Comparison of ENCODE assay signal across 17 cellular contexts in the genomic region with DNA sequence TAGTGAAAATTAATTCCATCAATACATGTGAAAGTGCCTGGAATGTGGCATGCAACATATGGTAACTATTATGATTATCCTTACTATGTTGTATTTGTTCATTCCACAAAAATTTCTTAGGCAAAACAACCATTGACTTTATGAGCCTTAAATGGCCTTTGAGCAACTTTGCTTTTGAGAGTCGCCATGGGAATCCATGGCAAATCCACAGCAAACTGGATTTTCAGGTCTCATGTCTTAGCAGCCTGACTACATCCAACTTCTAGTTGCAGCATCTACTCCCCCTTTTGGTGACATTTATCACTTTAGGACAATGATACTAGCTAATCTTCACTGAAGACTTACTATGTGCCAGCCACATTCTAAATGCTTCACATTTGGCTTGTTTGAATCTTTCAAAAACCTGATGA. TPM values are rescaled to one million over a fixed set of nuclear protein-coding genes. Genes with fewer than 3 reads are reported as not detected.
A peak's percentile ranks its signal among the peaks of the same experiment; 100 is the strongest.
DNase-seq lines count a peak whose midpoint lies in the region; ATAC-seq and TF ChIP-seq lines count a peak whose summit lies in the region.
"Had no signal": no experiment of that assay in that cellular context is flagged by ENCODE, and none has a peak within 500 bp of the region (broad histone marks: within the 10 kb centered on the region; RNA-seq: fewer than 3 reads in every experiment).

No MANE protein-coding gene starts in this region.

- intact Hi-C loops in PC-3 (cut with micrococcal nuclease) = no loop called here

- peak; percentile 48 for TF ChIP-seq CTCF in PC-3 (conservative IDR thresholded peaks at IDR 0.05; ENCODE audit: low read depth, low read length)
- peak in 1 of 2 donors; percentile 1 for TF ChIP-seq CTCF in suprapubic skin (IDR thresholded peaks at IDR 0.05)

- no peaks in the 10 kb centered on the region for H4K20me1 ChIP-seq in PC-3 (ENCODE audit: low read length)

- TF ChIP-seq POLR2A in suprapubic skin (IDR thresholded peaks at IDR 0.05) = no peak

- no peak overlapping the region for H2AFZ ChIP-seq in PC-3 (ENCODE audit: low read length)
- H2AFZ ChIP-seq: neural progenitor cell had no signal

- no peaks in the 10 kb centered on the region for H3K36me3 ChIP-seq in PC-3 (ENCODE audit: low read depth, low read length)
- no peaks in the 10 kb centered on the region for H3K36me3 ChIP-seq in suprapubic skin
- H3K36me3 ChIP-seq: heart left ventricle, lower lobe of right lung, neural progenitor cell had no signal

- CTCF ChIA-PET in PC-3 (lab: Charles Lee) = no interaction called here

- ATAC-seq in PC-3 (no peak), GM19023 (IDR thresholded peaks at IDR 0.05; ENCODE audit: unreplicated experiment) (no peak)
- ATAC-seq: activated T-cell treated with anti-CD3 and anti-CD28 coated beads, Interleukin-2, amount 50 U/mL, for 72 hours; lower lobe of right lung had no signal

- no peaks in the 10 kb centered on the region for H3K9me2 ChIP-seq in PC-3 (replicated peaks; ENCODE audit: low read length)

- POLR2A ChIA-PET in PC-3 (lab: Charles Lee; ENCODE audit: unreplicated experiment) = no interaction called here

- H3K9ac ChIP-seq in PC-3 (ENCODE audit: low read length) = no peak overlapping the region
- H3K9ac ChIP-seq: neural progenitor cell had no signal

- H3K4me3 ChIP-seq in PC-3 (ENCODE audit: low read length) (no peak overlapping the region), suprapubic skin (no peak overlapping the region)
- H3K4me3 ChIP-seq: heart left ventricle, lower lobe of right lung, neural progenitor cell had no signal

- no peak overlapping the region for H3K4me2 ChIP-seq in PC-3 (ENCODE audit: low read length)
- H3K4me2 ChIP-seq: neural progenitor cell had no signal

- H3K27ac ChIP-seq in PC-3 (ENCODE audit: low read length) = no peak overlapping the region
- H3K27ac ChIP-seq in suprapubic skin = peak overlapping the region; percentile 81
- H3K27ac ChIP-seq: lower lobe of right lung, neural progenitor cell had no signal

- H3K9me3 ChIP-seq in PC-3 (ENCODE audit: low read length) = no peaks in the 10 kb centered on the region
- H3K9me3 ChIP-seq in suprapubic skin = no peaks in the 10 kb centered on the region
- H3K9me3 ChIP-seq: lower lobe of right lung had no signal

- 48% methylated on average over 1 of the region's 1 CpG for WGBS in suprapubic skin

- TF ChIP-seq EP300 in suprapubic skin (IDR thresholded peaks at IDR 0.05) = no peak

- no peaks in the 10 kb centered on the region for H3K79me2 ChIP-seq in PC-3 (ENCODE audit: low read length)

- no TSS peak for BruUV-seq in PC-3 (replicated peaks; lab: Mats Ljungman, UMichigan)

- H3F3A ChIP-seq in PC-3 (ENCODE audit: low read length, unreplicated experiment) = no peaks in the 10 kb centered on the region

- H3K27me3 ChIP-seq in PC-3 (ENCODE audit: low read length) = no peaks in the 10 kb centered on the region
- H3K27me3 ChIP-seq in suprapubic skin = no peaks in the 10 kb centered on the region
- H3K27me3 ChIP-seq: heart left ventricle, neural progenitor cell had no signal

- peaks cover 28% of the 10 kb centered on the region for H3K4me1 ChIP-seq in PC-3 (ENCODE audit: insufficient read depth, low read length)
- peaks cover 39% of the 10 kb centered on the region for H3K4me1 ChIP-seq in suprapubic skin
- H3K4me1 ChIP-seq: neural progenitor cell had no signal

- DNase-seq in SIG-M5 treated with dmso at 0.1 percent for 504 hours (lab: John Stamatoyannopoulos, UW; ENCODE audit: unreplicated experiment) = peak; percentile 20
- DNase-seq in SIG-M5 (lab: John Stamatoyannopoulos, UW) = no peak
- DNase-seq in PC-3 = peak; percentile 61
- DNase-seq in fibroblast of gingiva (ENCODE audit: low read depth) = peak; percentile 90
- DNase-seq in suprapubic skin (ENCODE audit: low spot score in 2 of 2) = no peak
- no peak for DNase-seq in dermis blood vessel endothelial cell
- no peak for DNase-seq in SKM-1 (lab: John Stamatoyannopoulos, UW; ENCODE audit: unreplicated experiment)
- DNase-seq: 8988T; activated T-cell treated with anti-CD3 and anti-CD28 coated beads, Interleukin-2, amount 50 U/mL, for 72 hours; amniotic stem cell; GOT3; lower lobe of right lung; NCI-H2171 treated with DMSO at 0.1 percent for 48 hours; T-helper 1 cell had no signal

RNA-seq across cellular contexts. Expression of a gene that starts 56.8 kb away (rescaled TPM):
- total RNA-seq in PC-3 (2014; rRNA removed) = 0.18 TPM in 1 of 2 replicates, not detected in the other
- total RNA-seq in suprapubic skin = 1 to 10 TPM; 1.0 to 3.4 (median 2.0) TPM
- not detected in 2 replicates for total RNA-seq in dermis blood vessel endothelial cell

Comparison
In these comparisons a context has a peak if more than half of its experiments do, and no peak if none do; other contexts are left out.
1. DNase-seq: peak in SIG-M5 treated with dmso at 0.1 percent for 504 hours (single experiment), PC-3 (single experiment) and fibroblast of gingiva (single experiment); none in SIG-M5 (single experiment), suprapubic skin (0 of 2), dermis blood vessel endothelial cell (single experiment) and SKM-1 (single experiment).